ENCODE assay signal across 14 cellular contexts in genomic region chr22:42745118-42745517, GRCh38. TPM values are rescaled to one million over a fixed set of nuclear protein-coding genes. Genes with fewer than 3 reads are reported as not detected.
DNase-seq lines count a peak whose midpoint lies in the region; FAIRE-seq and TF ChIP-seq lines count a peak whose summit lies in the region.
"Had no signal": no experiment of that assay in that cellular context is flagged by ENCODE, and none has a peak within 500 bp of the region (broad histone marks: within the 10 kb centered on the region; RNA-seq: fewer than 3 reads in every experiment).

No MANE protein-coding gene starts in this region.

- peak overlapping the region; percentile 56 for H3K9ac ChIP-seq in NT2/D1 (ENCODE audit: insufficient read length, low read depth)
- no peak overlapping the region for H3K9ac ChIP-seq in trophoblast cell (ENCODE audit: low read length)

- no peak overlapping the region for H2BK5ac ChIP-seq in trophoblast cell (ENCODE audit: low read depth, low read length, poor library complexity)

- H3K36me3 ChIP-seq in NT2/D1 (ENCODE audit: insufficient read depth, insufficient read length, low read length): no peaks in the 10 kb centered on the region
- H3K36me3 ChIP-seq in esophagus squamous epithelium: no peaks in the 10 kb centered on the region
- H3K36me3 ChIP-seq in trophoblast cell (ENCODE audit: control insufficient read depth in 1 of 2, insufficient read depth in 2 of 2, low read length in 2 of 2): no peaks in the 10 kb centered on the region

- peak overlapping the region; percentile 48 for H4K12ac ChIP-seq in trophoblast cell (ENCODE audit: low read depth, low read length)

- peak overlapping the region; percentile 53 for H3K18ac ChIP-seq in trophoblast cell (ENCODE audit: low read length)

- peak overlapping the region in 3 of 4 donors; percentile 16 to 88 (median 71) for H3K27ac ChIP-seq in esophagus squamous epithelium
- H3K27ac ChIP-seq in trophoblast cell (ENCODE audit: low read depth, low read length): no peak overlapping the region
- H3K27ac ChIP-seq: VCaP had no signal

- no peaks in the 10 kb centered on the region for H3K27me3 ChIP-seq in NT2/D1 (ENCODE audit: insufficient read depth, insufficient read length)
- H3K27me3 ChIP-seq in esophagus squamous epithelium: no peaks in the 10 kb centered on the region
- H3K27me3 ChIP-seq in trophoblast cell (ENCODE audit: insufficient read depth, low read length): no peaks in the 10 kb centered on the region

- no peak overlapping the region for H3K4me3 ChIP-seq in NT2/D1 (ENCODE audit: insufficient read length, low read depth)
- no peak overlapping the region for H3K4me3 ChIP-seq in esophagus squamous epithelium
- H3K4me3 ChIP-seq in trophoblast cell (ENCODE audit: low read depth, low read length): no peak overlapping the region

- peak overlapping the region; percentile 20 for H4K8ac ChIP-seq in trophoblast cell (ENCODE audit: low read depth, low read length)

- peak; percentile 64 for DNase-seq in GM04504 (ENCODE audit: low read depth)
- DNase-seq in NT2/D1 (ENCODE audit: low read depth, low spot score): no peak
- DNase-seq in esophagus squamous epithelium (lab: John Stamatoyannopoulos, UW): no peak
- DNase-seq in trophoblast cell: peak; percentile 32 to 62
- no peak for DNase-seq in NCI-H1105 treated with DMSO at 0.1 percent for 48 hours (lab: John Stamatoyannopoulos, UW)
- no peak for DNase-seq in D721Med (ENCODE audit: insufficient read length, low spot score)
- no peak for DNase-seq in head of caudate nucleus
- DNase-seq in NCI-H524 treated with DMSO at 0.1 percent for 48 hours (lab: John Stamatoyannopoulos, UW): no peak
- DNase-seq: CD8-positive, alpha-beta memory T cell; effector memory CD8-positive, alpha-beta T cell; midbrain; NCI-H1436 treated with DMSO at 0.1 percent for 48 hours; substantia nigra had no signal

- no peak overlapping the region for H2AK5ac ChIP-seq in trophoblast cell (ENCODE audit: low read length)

- H3K4me2 ChIP-seq in trophoblast cell (ENCODE audit: low read length): no peak overlapping the region

- 34 to 41% methylated on average over 9 to 11 of the region's 11 CpGs for WGBS in esophagus squamous epithelium, 2 donors
- WGBS in trophoblast cell (ENCODE audit: extremely low coverage, insufficient coverage, insufficient read length): no CpG with 5 or more reads among the region's 11 CpGs

- FAIRE-seq in D721Med (lab: Jason Lieb, UNC): no peak

- TF ChIP-seq CTCF in esophagus squamous epithelium (IDR thresholded peaks at IDR 0.05): no peak
- TF ChIP-seq CTCF in D721Med (IDR thresholded peaks at IDR 0.05; ENCODE audit: insufficient read depth, missing control alignments): no peak

- H2AFZ ChIP-seq in trophoblast cell (ENCODE audit: insufficient read depth, low read length, poor library complexity): no peak overlapping the region

- peaks cover 4% of the 10 kb centered on the region for H3K79me1 ChIP-seq in trophoblast cell (ENCODE audit: low read length)

- H3K79me2 ChIP-seq in trophoblast cell (ENCODE audit: control insufficient read depth, insufficient read depth, low read length, poor library complexity): peaks cover 3% of the 10 kb centered on the region

- no peak overlapping the region for H3K23ac ChIP-seq in trophoblast cell (ENCODE audit: low read length)

- intact Hi-C loops in esophagus squamous epithelium (cut with DNase I): no loop called here
- intact Hi-C loops in head of caudate nucleus (cut with DNase I): no loop called here

- peaks cover 13% of the 10 kb centered on the region for H3K4me1 ChIP-seq in NT2/D1 (ENCODE audit: insufficient read depth, insufficient read length)
- peaks cover 13 to 70% (median 44%) of the 10 kb centered on the region in 3 donors for H3K4me1 ChIP-seq in esophagus squamous epithelium
- H3K4me1 ChIP-seq in trophoblast cell (ENCODE audit: control insufficient read depth in 1 of 2, insufficient read depth in 2 of 2, low read length in 2 of 2): peaks cover 14 to 16% of the 10 kb centered on the region in 2 experiments

- H4K91ac ChIP-seq in trophoblast cell (ENCODE audit: low read depth, low read length): no peak overlapping the region

- peak overlapping the region; percentile 54 for H2BK120ac ChIP-seq in trophoblast cell (ENCODE audit: insufficient read depth, low read length, poor library complexity)

- no peak overlapping the region for H3K4ac ChIP-seq in trophoblast cell (ENCODE audit: low read depth, low read length)

- no peak for TF ChIP-seq POLR2A in esophagus squamous epithelium (IDR thresholded peaks at IDR 0.05)

- H2BK12ac ChIP-seq in trophoblast cell (ENCODE audit: low read length): no peak overlapping the region

- H3K14ac ChIP-seq in trophoblast cell (ENCODE audit: low read length): no peak overlapping the region

- H3K9me3 ChIP-seq in NT2/D1 (ENCODE audit: insufficient read depth, low read length) (no peaks in the 10 kb centered on the region), esophagus squamous epithelium (no peaks in the 10 kb centered on the region), trophoblast cell (ENCODE audit: insufficient read depth, low read depth, low read length) (peaks cover 1% of the 10 kb centered on the region)

RNA-seq across cellular contexts. Expression of gene A4GALT, which starts 24.4 kb away (rescaled TPM):
- 10 to 100 TPM; 13.9 to 22.0 (median 17.6) TPM for total RNA-seq in esophagus squamous epithelium
- 7.6 and 8.4 TPM in 2 replicates for polyA plus RNA-seq in trophoblast cell (2013)
- total RNA-seq: CD8-positive, alpha-beta memory T cell had no signal
- polyA plus RNA-seq: CD8-positive, alpha-beta memory T cell had no signal

Comparison
In these comparisons a context has a peak if more than half of its experiments do, and no peak if none do; other contexts are left out.
1. DNase-seq: peak in GM04504 (single experiment) and trophoblast cell (2 of 2); none in NT2/D1 (single experiment), esophagus squamous epithelium (single experiment), NCI-H1105 treated with DMSO at 0.1 percent for 48 hours (single experiment), D721Med (single experiment), head of caudate nucleus (0 of 42) and NCI-H524 treated with DMSO at 0.1 percent for 48 hours (single experiment).